15 cellular contexts compared by ENCODE assay signal in genomic region chr16:88588148-88588547, GRCh38. TPM values are rescaled to one million over a fixed set of nuclear protein-coding genes. Genes with fewer than 3 reads are reported as not detected.
A peak's percentile ranks its signal among the peaks of the same experiment; 100 is the strongest.
DNase-seq lines count a peak whose midpoint lies in the region; ATAC-seq and TF ChIP-seq lines count a peak whose summit lies in the region.
"Had no signal": no experiment of that assay in that cellular context is flagged by ENCODE, and none has a peak within 500 bp of the region (broad histone marks: within the 10 kb centered on the region; RNA-seq: fewer than 3 reads in every experiment).

No MANE protein-coding gene starts in this region.

- no peaks in the 10 kb centered on the region for H3K27me3 Mint-ChIP-seq in activated CD8-positive, alpha-beta T cell treated with anti-CD3 and anti-CD28 coated beads for 36 hours
- H3K27me3 Mint-ChIP-seq in activated CD8-positive, alpha-beta T cell treated with anti-CD3 and anti-CD28 coated beads, Interleukin-2, amount 10 ng/mL, durations not matched to agents 7 days and 5 days (ENCODE audit: low read depth): no peaks in the 10 kb centered on the region
- H3K27me3 Mint-ChIP-seq in CD4-positive, CD25-positive, alpha-beta regulatory T cell: no peaks in the 10 kb centered on the region
- H3K27me3 Mint-ChIP-seq in activated naive CD8-positive, alpha-beta T cell treated with anti-CD3 and anti-CD28 coated beads, Interleukin-2, amount 10 ng/mL, durations not matched to agents 7 days and 5 days: no peaks in the 10 kb centered on the region
- H3K27me3 Mint-ChIP-seq: IgD-negative memory B cell had no signal

- DNase-seq in activated CD8-positive, alpha-beta T cell treated with anti-CD3 and anti-CD28 coated beads for 36 hours: no peak
- DNase-seq in activated CD8-positive, alpha-beta T cell treated with anti-CD3 and anti-CD28 coated beads, Interleukin-2, amount 10 ng/mL, durations not matched to agents 7 days and 5 days: no peak
- no peak for DNase-seq in CD4-positive, CD25-positive, alpha-beta regulatory T cell
- no peak for DNase-seq in Panc1 (ENCODE audit: low read depth, low spot score)
- no peak for DNase-seq in activated naive CD8-positive, alpha-beta T cell treated with anti-CD3 and anti-CD28 coated beads, Interleukin-2, amount 10 ng/mL, durations not matched to agents 7 days and 5 days
- no peak for DNase-seq in NCI-H1105 treated with DMSO at 0.1 percent for 48 hours (lab: John Stamatoyannopoulos, UW)
- DNase-seq in activated CD4-positive, CD25-positive, alpha-beta regulatory T cell (lab: John Stamatoyannopoulos, UW): no peak
- no peak for DNase-seq in middle frontal gyrus (ENCODE audit: extremely low spot score, low spot score)
- DNase-seq: DMS79 treated with DMSO at 0.1 percent for 48 hours, HCEC 1CT, NCI-H2107, NCI-H226, NCI-H526 treated with DMSO at 0.1 percent for 48 hours had no signal

- H3K27ac Mint-ChIP-seq in activated CD8-positive, alpha-beta T cell treated with anti-CD3 and anti-CD28 coated beads for 36 hours: peak overlapping the region; percentile 63
- H3K27ac Mint-ChIP-seq in activated CD8-positive, alpha-beta T cell treated with anti-CD3 and anti-CD28 coated beads, Interleukin-2, amount 10 ng/mL, durations not matched to agents 7 days and 5 days: no peak overlapping the region
- H3K27ac Mint-ChIP-seq in CD4-positive, CD25-positive, alpha-beta regulatory T cell: peak overlapping the region; percentile 94 to 99 (median 96)
- peak overlapping the region; percentile 49 for H3K27ac Mint-ChIP-seq in activated naive CD8-positive, alpha-beta T cell treated with anti-CD3 and anti-CD28 coated beads, Interleukin-2, amount 10 ng/mL, durations not matched to agents 7 days and 5 days

- no peak for TF ChIP-seq CTCF in activated CD8-positive, alpha-beta T cell treated with anti-CD3 and anti-CD28 coated beads for 36 hours (IDR thresholded peaks at IDR 0.05)
- TF ChIP-seq CTCF in Panc1 (IDR thresholded peaks at IDR 0.05): no peak

- POLR2A ChIA-PET in activated CD8-positive, alpha-beta T cell treated with anti-CD3 and anti-CD28 coated beads for 36 hours (lab: Charles Lee): no interaction called here
- POLR2A ChIA-PET in activated CD8-positive, alpha-beta T cell treated with anti-CD3 and anti-CD28 coated beads, Interleukin-2, amount 10 ng/mL, durations not matched to agents 7 days and 5 days (lab: Charles Lee): interaction anchor here (1.3 to 1.4 kb wide), 2 partner anchors 17 to 32 kb away, joined by 3 to 5 read pairs; partner anchors contain the start of gene ZC3H18
- POLR2A ChIA-PET in Panc1 (lab: Charles Lee): no interaction called here
- POLR2A ChIA-PET in activated naive CD8-positive, alpha-beta T cell treated with anti-CD3 and anti-CD28 coated beads, Interleukin-2, amount 10 ng/mL, durations not matched to agents 7 days and 5 days (lab: Charles Lee): no interaction called here

- H3K27ac ChIP-seq in CD4-positive, CD25-positive, alpha-beta regulatory T cell (ENCODE audit: insufficient read depth, low read length, poor library complexity, severe bottlenecking): peak overlapping the region; percentile 86
- no peak overlapping the region for H3K27ac ChIP-seq in Panc1 (ENCODE audit: low read length)

- H3K27me3 ChIP-seq in CD4-positive, CD25-positive, alpha-beta regulatory T cell (ENCODE audit: control insufficient read depth, insufficient read depth, low read length): no peaks in the 10 kb centered on the region
- H3K27me3 ChIP-seq in Panc1 (ENCODE audit: control insufficient read depth, insufficient read depth, low read length): no peaks in the 10 kb centered on the region

- H3K36me3 ChIP-seq in CD4-positive, CD25-positive, alpha-beta regulatory T cell (ENCODE audit: control insufficient read depth, insufficient read depth, low read length): peaks cover 14% of the 10 kb centered on the region
- H3K36me3 ChIP-seq in Panc1 (ENCODE audit: control insufficient read depth, insufficient read depth, low read length): 0 out of 2 replicates have a peak, but pooled peaks cover 2% of the 10 kb centered on the region

- H3K9me3 ChIP-seq in CD4-positive, CD25-positive, alpha-beta regulatory T cell (ENCODE audit: control insufficient read depth in 2 of 2, low read length in 2 of 2): no peaks in the 10 kb centered on the region
- no peaks in the 10 kb centered on the region for H3K9me3 ChIP-seq in Panc1 (ENCODE audit: control insufficient read depth, insufficient read depth, low read depth, low read length)

- no peak overlapping the region for H3K4me3 Mint-ChIP-seq in activated CD8-positive, alpha-beta T cell treated with anti-CD3 and anti-CD28 coated beads for 36 hours
- H3K4me3 Mint-ChIP-seq in activated CD8-positive, alpha-beta T cell treated with anti-CD3 and anti-CD28 coated beads, Interleukin-2, amount 10 ng/mL, durations not matched to agents 7 days and 5 days: no peak overlapping the region
- H3K4me3 Mint-ChIP-seq in CD4-positive, CD25-positive, alpha-beta regulatory T cell: peak overlapping the region; percentile 77 to 93 (median 84)
- no peak overlapping the region for H3K4me3 Mint-ChIP-seq in activated naive CD8-positive, alpha-beta T cell treated with anti-CD3 and anti-CD28 coated beads, Interleukin-2, amount 10 ng/mL, durations not matched to agents 7 days and 5 days
- H3K4me3 Mint-ChIP-seq: CD14-positive monocyte had no signal

- intact Hi-C loops in activated CD8-positive, alpha-beta T cell treated with anti-CD3 and anti-CD28 coated beads for 36 hours (cut with micrococcal nuclease): no loop called here
- intact Hi-C loops in Panc1 (cut with micrococcal nuclease; ENCODE audit: unreplicated experiment): no loop called here

- H3K9me3 Mint-ChIP-seq in activated CD8-positive, alpha-beta T cell treated with anti-CD3 and anti-CD28 coated beads for 36 hours: no peaks in the 10 kb centered on the region
- no peaks in the 10 kb centered on the region for H3K9me3 Mint-ChIP-seq in activated CD8-positive, alpha-beta T cell treated with anti-CD3 and anti-CD28 coated beads, Interleukin-2, amount 10 ng/mL, durations not matched to agents 7 days and 5 days (ENCODE audit: insufficient read depth)
- H3K9me3 Mint-ChIP-seq in CD4-positive, CD25-positive, alpha-beta regulatory T cell: peaks cover 0 to 1% (median 0%) of the 10 kb centered on the region in 7 donors
- no peaks in the 10 kb centered on the region for H3K9me3 Mint-ChIP-seq in activated naive CD8-positive, alpha-beta T cell treated with anti-CD3 and anti-CD28 coated beads, Interleukin-2, amount 10 ng/mL, durations not matched to agents 7 days and 5 days
- H3K9me3 Mint-ChIP-seq: IgD-negative memory B cell had no signal

- H3K4me1 ChIP-seq in CD4-positive, CD25-positive, alpha-beta regulatory T cell (ENCODE audit: control insufficient read depth, insufficient read depth, low read length, poor library complexity, severe bottlenecking): peaks cover 75% of the 10 kb centered on the region
- no peaks in the 10 kb centered on the region for H3K4me1 ChIP-seq in Panc1 (ENCODE audit: control insufficient read depth, insufficient read depth, low read length)

- no peak for ATAC-seq in activated CD8-positive, alpha-beta T cell treated with anti-CD3 and anti-CD28 coated beads for 36 hours
- ATAC-seq in activated CD8-positive, alpha-beta T cell treated with anti-CD3 and anti-CD28 coated beads, Interleukin-2, amount 10 ng/mL, durations not matched to agents 7 days and 5 days: no peak
- ATAC-seq in CD4-positive, CD25-positive, alpha-beta regulatory T cell (ENCODE audit: low read depth in 2 of 2): no peak
- ATAC-seq in Panc1: no peak
- no peak for ATAC-seq in activated naive CD8-positive, alpha-beta T cell treated with anti-CD3 and anti-CD28 coated beads, Interleukin-2, amount 10 ng/mL, durations not matched to agents 7 days and 5 days (ENCODE audit: low read depth)

- peaks cover 41% of the 10 kb centered on the region for H3K4me1 Mint-ChIP-seq in activated CD8-positive, alpha-beta T cell treated with anti-CD3 and anti-CD28 coated beads for 36 hours (ENCODE audit: low read depth)
- H3K4me1 Mint-ChIP-seq in activated CD8-positive, alpha-beta T cell treated with anti-CD3 and anti-CD28 coated beads, Interleukin-2, amount 10 ng/mL, durations not matched to agents 7 days and 5 days (ENCODE audit: low read depth): peaks cover 25% of the 10 kb centered on the region
- H3K4me1 Mint-ChIP-seq in CD4-positive, CD25-positive, alpha-beta regulatory T cell: peaks cover 25 to 91% (median 59%) of the 10 kb centered on the region in 4 donors
- H3K4me1 Mint-ChIP-seq in activated naive CD8-positive, alpha-beta T cell treated with anti-CD3 and anti-CD28 coated beads, Interleukin-2, amount 10 ng/mL, durations not matched to agents 7 days and 5 days: peaks cover 22% of the 10 kb centered on the region

- TSS peak; percentile 24 for BruUV-seq in Panc1 (replicated peaks; lab: Mats Ljungman, UMichigan)

- peaks cover 42% of the 10 kb centered on the region for H3K36me3 Mint-ChIP-seq in activated CD8-positive, alpha-beta T cell treated with anti-CD3 and anti-CD28 coated beads for 36 hours (ENCODE audit: low read depth)
- peaks cover 52% of the 10 kb centered on the region for H3K36me3 Mint-ChIP-seq in activated CD8-positive, alpha-beta T cell treated with anti-CD3 and anti-CD28 coated beads, Interleukin-2, amount 10 ng/mL, durations not matched to agents 7 days and 5 days (ENCODE audit: low read depth)
- peaks cover 28% of the 10 kb centered on the region for H3K36me3 Mint-ChIP-seq in CD4-positive, CD25-positive, alpha-beta regulatory T cell
- peaks cover 29% of the 10 kb centered on the region for H3K36me3 Mint-ChIP-seq in activated naive CD8-positive, alpha-beta T cell treated with anti-CD3 and anti-CD28 coated beads, Interleukin-2, amount 10 ng/mL, durations not matched to agents 7 days and 5 days

- in situ Hi-C loops in Panc1 (cut with HindIII; ENCODE audit: low pct_unique_long_range_greater_than_20kb, low sequenced_read_pairs): no loop called here

- H3K4me3 ChIP-seq in CD4-positive, CD25-positive, alpha-beta regulatory T cell (ENCODE audit: low read depth, low read length): peak overlapping the region; percentile 81
- no peak overlapping the region for H3K4me3 ChIP-seq in Panc1 (ENCODE audit: low read depth in 2 of 2, low read length in 2 of 2)

- CTCF ChIA-PET in activated CD8-positive, alpha-beta T cell treated with anti-CD3 and anti-CD28 coated beads for 36 hours (lab: Charles Lee): no interaction called here
- CTCF ChIA-PET in activated CD8-positive, alpha-beta T cell treated with anti-CD3 and anti-CD28 coated beads, Interleukin-2, amount 10 ng/mL, durations not matched to agents 7 days and 5 days (lab: Charles Lee): interaction anchor here (0.9 kb wide), 1 partner anchor 25 kb away, joined by 3 read pairs; no protein-coding TSS in a partner anchor
- CTCF ChIA-PET in Panc1 (lab: Charles Lee): no interaction called here

RNA-seq across cellular contexts. Expression of gene ZC3H18, which starts 17.9 kb away (rescaled TPM):
- total RNA-seq in activated CD8-positive, alpha-beta T cell treated with anti-CD3 and anti-CD28 coated beads for 36 hours: 10 to 100 TPM; 67.7 to 73.5 TPM
- total RNA-seq in activated CD8-positive, alpha-beta T cell treated with anti-CD3 and anti-CD28 coated beads, Interleukin-2, amount 10 ng/mL, durations not matched to agents 7 days and 5 days: 10 to 100 TPM; 80.9 to 90.0 TPM
- total RNA-seq in CD4-positive, CD25-positive, alpha-beta regulatory T cell: 162 TPM
- polyA plus RNA-seq in CD4-positive, CD25-positive, alpha-beta regulatory T cell: 10 to 100 TPM; 10.9 to 15.3 (median 12.8) TPM
- total RNA-seq in Panc1 (2021; ENCODE audit: unreplicated experiment): 45.9 TPM
- 41.2 TPM for polyA plus RNA-seq in Panc1 (2012; ENCODE audit: insufficient read length)
- total RNA-seq in activated naive CD8-positive, alpha-beta T cell treated with anti-CD3 and anti-CD28 coated beads, Interleukin-2, amount 10 ng/mL, durations not matched to agents 7 days and 5 days: 10 to 100 TPM; 83.4 to 88.7 TPM

RNA-seq across cellular contexts. Expression of gene IL17C, which starts 50.2 kb away (rescaled TPM):
- under 1 TPM in 1 of 2 experiments, not detected in 1; 0.31 TPM for total RNA-seq in activated CD8-positive, alpha-beta T cell treated with anti-CD3 and anti-CD28 coated beads for 36 hours
- under 1 TPM in 1 of 2 experiments, not detected in 1; 0.37 TPM for total RNA-seq in activated CD8-positive, alpha-beta T cell treated with anti-CD3 and anti-CD28 coated beads, Interleukin-2, amount 10 ng/mL, durations not matched to agents 7 days and 5 days
- total RNA-seq in CD4-positive, CD25-positive, alpha-beta regulatory T cell: 1.2 TPM
- not detected for polyA plus RNA-seq in CD4-positive, CD25-positive, alpha-beta regulatory T cell
- not detected for total RNA-seq in Panc1 (2021; ENCODE audit: unreplicated experiment)
- 0.22 TPM for polyA plus RNA-seq in Panc1 (2012; ENCODE audit: insufficient read length)
- total RNA-seq in activated naive CD8-positive, alpha-beta T cell treated with anti-CD3 and anti-CD28 coated beads, Interleukin-2, amount 10 ng/mL, durations not matched to agents 7 days and 5 days: under 1 TPM in 1 of 2 experiments, not detected in 1; 0.68 TPM
- polyA plus RNA-seq: CD14-positive monocyte, IgD-negative memory B cell had no signal

Comparison
In these comparisons a context has a peak if more than half of its experiments do, and no peak if none do; other contexts are left out.
1. H3K4me3 Mint-ChIP-seq: peak in CD4-positive, CD25-positive, alpha-beta regulatory T cell (4 of 4); none in activated CD8-positive, alpha-beta T cell treated with anti-CD3 and anti-CD28 coated beads for 36 hours (single experiment), activated CD8-positive, alpha-beta T cell treated with anti-CD3 and anti-CD28 coated beads, Interleukin-2, amount 10 ng/mL, durations not matched to agents 7 days and 5 days (single experiment) and activated naive CD8-positive, alpha-beta T cell treated with anti-CD3 and anti-CD28 coated beads, Interleukin-2, amount 10 ng/mL, durations not matched to agents 7 days and 5 days (single experiment).